18 cellular contexts compared by ENCODE assay signal in genomic region chr12:20474443-20474842, GRCh38.
DNase-seq lines count a peak whose midpoint lies in the region; ATAC-seq and TF ChIP-seq lines count a peak whose summit lies in the region.
"Had no signal": no experiment of that assay in that cellular context is flagged by ENCODE, and none has a peak within 500 bp of the region (broad histone marks: within the 10 kb centered on the region; RNA-seq: fewer than 3 reads in every experiment).

No MANE protein-coding gene starts in this region.

- TF ChIP-seq CTCF in GM23338 (conservative IDR thresholded peaks at IDR 0.05; ENCODE audit: low read depth in 2 of 2) (no peak), astrocyte of the cerebellum (IDR thresholded peaks at IDR 0.05; ENCODE audit: low read depth, low read length, missing control alignments) (no peak), fibroblast of pulmonary artery (IDR thresholded peaks at IDR 0.05; ENCODE audit: low read length, missing control alignments) (no peak), thoracic aorta (IDR thresholded peaks at IDR 0.05) (no peak)

- H3K4me3 ChIP-seq in GM23338 (no peak overlapping the region), astrocyte of the cerebellum (ENCODE audit: low read depth, low read length) (no peak overlapping the region), fibroblast of pulmonary artery (replicated peaks; ENCODE audit: low read depth, low read length) (no peak overlapping the region), thoracic aorta (peak overlapping the region; percentile 58)
- H3K4me3 ChIP-seq: SJSA1 had no signal

- H3K4me3 Mint-ChIP-seq in GM23338 = no peak overlapping the region
- H3K4me3 Mint-ChIP-seq: CD4-positive, alpha-beta T cell had no signal

- H3K4me1 Mint-ChIP-seq in GM23338 = peaks cover 11% of the 10 kb centered on the region

- no peaks in the 10 kb centered on the region for H3K36me3 ChIP-seq in GM23338 (ENCODE audit: insufficient read depth)
- no peaks in the 10 kb centered on the region for H3K36me3 ChIP-seq in thoracic aorta
- H3K36me3 ChIP-seq: BE2C, SJSA1 had no signal

- 0 out of 2 replicates have a peak, but pooled peaks cover 4% of the 10 kb centered on the region for H3K9me2 ChIP-seq in GM23338 (ENCODE audit: insufficient read depth)

- H3K9me3 ChIP-seq in thoracic aorta = no peaks in the 10 kb centered on the region
- H3K9me3 ChIP-seq: BE2C, SJSA1 had no signal

- H3K4me1 ChIP-seq in GM23338 (ENCODE audit: insufficient read depth) = no peaks in the 10 kb centered on the region
- peaks cover 29 to 93% of the 10 kb centered on the region in 2 donors for H3K4me1 ChIP-seq in thoracic aorta (ENCODE audit: control insufficient read depth in 1 of 2, low read depth in 2 of 2)
- H3K4me1 ChIP-seq: BE2C, SJSA1 had no signal

- H2AFZ ChIP-seq in GM23338 = no peak overlapping the region

- H3K27me3 Mint-ChIP-seq in GM23338 (ENCODE audit: insufficient read depth, low read depth, poor library complexity) = no peaks in the 10 kb centered on the region
- H3K27me3 Mint-ChIP-seq: CD4-positive, alpha-beta T cell had no signal

- H3K27me3 ChIP-seq in GM23338 (ENCODE audit: insufficient read depth) (no peaks in the 10 kb centered on the region), thoracic aorta (replicated peaks; ENCODE audit: insufficient read depth) (no peaks in the 10 kb centered on the region)
- H3K27me3 ChIP-seq: BE2C, SJSA1 had no signal

- H4K20me1 ChIP-seq in GM23338 (replicated peaks; ENCODE audit: insufficient read depth) = no peaks in the 10 kb centered on the region

- peaks cover 11% of the 10 kb centered on the region; the same call in 2 of the 3 replicates for H3K36me3 Mint-ChIP-seq in GM23338 (ENCODE audit: low read depth)

- H3F3A ChIP-seq in GM23338 (replicated peaks; ENCODE audit: low read depth) = no peaks in the 10 kb centered on the region

- H3K27ac Mint-ChIP-seq in GM23338 = no peak overlapping the region
- H3K27ac Mint-ChIP-seq: CD4-positive, alpha-beta T cell had no signal

- H3K9me3 Mint-ChIP-seq in GM23338 = peaks cover 7% of the 10 kb centered on the region; the same call in 2 of the 3 replicates
- H3K9me3 Mint-ChIP-seq: CD4-positive, alpha-beta T cell had no signal

- no peaks in the 10 kb centered on the region for H3K79me2 ChIP-seq in GM23338 (replicated peaks; ENCODE audit: insufficient read depth)

- DNase-seq in GM23338 (ENCODE audit: low spot score) (peak; percentile 62), astrocyte of the cerebellum (ENCODE audit: low read depth) (peak; percentile 31), fibroblast of pulmonary artery (ENCODE audit: low read depth) (peak; percentile 45), thoracic aorta (ENCODE audit: low spot score) (no peak), T-helper 9 cell (no peak)
- no peak for DNase-seq in stimulated activated CD8-positive, alpha-beta memory T cell treated with anti-CD3 and anti-CD28 coated beads, Interleukin-4, amount 100 ng/mL, for 48 hours
- DNase-seq: BE2C; Calu3; CD4-positive, alpha-beta T cell; DMS79; GF-D8; GOT3; KBM-7; NCI-H1436 treated with DMSO at 0.1 percent for 48 hours; NCI-H2081; NCI-H510A treated with DMSO at 0.1 percent for 48 hours had no signal

- H3K27ac ChIP-seq in GM23338 (ENCODE audit: low read depth) (no peak overlapping the region), thoracic aorta (peak overlapping the region; percentile 71 to 78)
- H3K27ac ChIP-seq: SJSA1 had no signal

- H3K4me2 ChIP-seq in GM23338 = no peak overlapping the region

- ATAC-seq in GM23338 = no peak
- ATAC-seq in thoracic aorta (ENCODE audit: insufficient number of reproducible peaks, low FRiP score, low read depth) = no peak
- ATAC-seq in GM18907 (IDR thresholded peaks at IDR 0.05; ENCODE audit: unreplicated experiment) = no peak

- in situ Hi-C loops in astrocyte of the cerebellum (cut with HindIII; ENCODE audit: low sequenced_read_pairs) = no loop called here

TF ChIP-seq in GM23338, 12 proteins besides CTCF, POLR2A, EP300 and RAD21:
- TF ChIP-seq, protein P1, sequence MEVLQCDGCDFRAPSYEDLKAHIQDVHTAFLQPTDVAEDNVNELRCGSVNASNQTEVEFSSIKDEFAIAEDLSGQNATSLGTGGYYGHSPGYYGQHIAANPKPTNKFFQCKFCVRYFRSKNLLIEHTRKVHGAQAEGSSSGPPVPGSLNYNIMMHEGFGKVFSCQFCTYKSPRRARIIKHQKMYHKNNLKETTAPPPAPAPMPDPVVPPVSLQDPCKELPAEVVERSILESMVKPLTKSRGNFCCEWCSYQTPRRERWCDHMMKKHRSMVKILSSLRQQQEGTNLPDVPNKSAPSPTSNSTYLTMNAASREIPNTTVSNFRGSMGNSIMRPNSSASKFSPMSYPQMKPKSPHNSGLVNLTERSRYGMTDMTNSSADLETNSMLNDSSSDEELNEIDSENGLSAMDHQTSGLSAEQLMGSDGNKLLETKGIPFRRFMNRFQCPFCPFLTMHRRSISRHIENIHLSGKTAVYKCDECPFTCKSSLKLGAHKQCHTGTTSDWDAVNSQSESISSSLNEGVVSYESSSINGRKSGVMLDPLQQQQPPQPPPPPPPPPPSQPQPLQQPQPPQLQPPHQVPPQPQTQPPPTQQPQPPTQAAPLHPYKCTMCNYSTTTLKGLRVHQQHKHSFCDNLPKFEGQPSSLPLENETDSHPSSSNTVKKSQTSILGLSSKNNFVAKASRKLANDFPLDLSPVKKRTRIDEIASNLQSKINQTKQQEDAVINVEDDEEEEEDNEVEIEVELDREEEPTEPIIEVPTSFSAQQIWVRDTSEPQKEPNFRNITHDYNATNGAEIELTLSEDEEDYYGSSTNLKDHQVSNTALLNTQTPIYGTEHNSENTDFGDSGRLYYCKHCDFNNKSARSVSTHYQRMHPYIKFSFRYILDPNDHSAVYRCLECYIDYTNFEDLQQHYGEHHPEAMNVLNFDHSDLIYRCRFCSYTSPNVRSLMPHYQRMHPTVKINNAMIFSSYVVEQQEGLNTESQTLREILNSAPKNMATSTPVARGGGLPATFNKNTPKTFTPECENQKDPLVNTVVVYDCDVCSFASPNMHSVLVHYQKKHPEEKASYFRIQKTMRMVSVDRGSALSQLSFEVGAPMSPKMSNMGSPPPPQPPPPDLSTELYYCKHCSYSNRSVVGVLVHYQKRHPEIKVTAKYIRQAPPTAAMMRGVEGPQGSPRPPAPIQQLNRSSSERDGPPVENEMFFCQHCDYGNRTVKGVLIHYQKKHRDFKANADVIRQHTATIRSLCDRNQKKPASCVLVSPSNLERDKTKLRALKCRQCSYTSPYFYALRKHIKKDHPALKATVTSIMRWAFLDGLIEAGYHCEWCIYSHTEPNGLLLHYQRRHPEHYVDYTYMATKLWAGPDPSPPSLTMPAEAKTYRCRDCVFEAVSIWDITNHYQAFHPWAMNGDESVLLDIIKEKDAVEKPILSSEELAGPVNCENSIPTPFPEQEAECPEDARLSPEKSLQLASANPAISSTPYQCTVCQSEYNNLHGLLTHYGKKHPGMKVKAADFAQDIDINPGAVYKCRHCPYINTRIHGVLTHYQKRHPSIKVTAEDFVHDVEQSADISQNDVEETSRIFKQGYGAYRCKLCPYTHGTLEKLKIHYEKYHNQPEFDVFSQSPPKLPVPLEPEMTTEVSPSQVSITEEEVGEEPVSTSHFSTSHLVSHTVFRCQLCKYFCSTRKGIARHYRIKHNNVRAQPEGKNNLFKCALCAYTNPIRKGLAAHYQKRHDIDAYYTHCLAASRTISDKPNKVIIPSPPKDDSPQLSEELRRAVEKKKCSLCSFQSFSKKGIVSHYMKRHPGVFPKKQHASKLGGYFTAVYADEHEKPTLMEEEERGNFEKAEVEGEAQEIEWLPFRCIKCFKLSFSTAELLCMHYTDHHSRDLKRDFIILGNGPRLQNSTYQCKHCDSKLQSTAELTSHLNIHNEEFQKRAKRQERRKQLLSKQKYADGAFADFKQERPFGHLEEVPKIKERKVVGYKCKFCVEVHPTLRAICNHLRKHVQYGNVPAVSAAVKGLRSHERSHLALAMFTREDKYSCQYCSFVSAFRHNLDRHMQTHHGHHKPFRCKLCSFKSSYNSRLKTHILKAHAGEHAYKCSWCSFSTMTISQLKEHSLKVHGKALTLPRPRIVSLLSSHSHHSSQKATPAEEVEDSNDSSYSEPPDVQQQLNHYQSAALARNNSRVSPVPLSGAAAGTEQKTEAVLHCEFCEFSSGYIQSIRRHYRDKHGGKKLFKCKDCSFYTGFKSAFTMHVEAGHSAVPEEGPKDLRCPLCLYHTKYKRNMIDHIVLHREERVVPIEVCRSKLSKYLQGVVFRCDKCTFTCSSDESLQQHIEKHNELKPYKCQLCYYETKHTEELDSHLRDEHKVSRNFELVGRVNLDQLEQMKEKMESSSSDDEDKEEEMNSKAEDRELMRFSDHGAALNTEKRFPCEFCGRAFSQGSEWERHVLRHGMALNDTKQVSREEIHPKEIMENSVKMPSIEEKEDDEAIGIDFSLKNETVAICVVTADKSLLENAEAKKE (CRISPR knock-in tag; IDR thresholded peaks at IDR 0.05) = 0 out of 2 replicates have a peak, but pooled peaks have one; percentile 34
- no peak for TF ChIP-seq POLR2AphosphoS5 (IDR thresholded peaks at IDR 0.05; ENCODE audit: low read depth)

Comparison
In these comparisons a context has a peak if more than half of its experiments do, and no peak if none do; other contexts are left out.
1. DNase-seq: peak in GM23338 (single experiment), astrocyte of the cerebellum (single experiment) and fibroblast of pulmonary artery (single experiment); none in thoracic aorta (single experiment), T-helper 9 cell (single experiment) and stimulated activated CD8-positive, alpha-beta memory T cell treated with anti-CD3 and anti-CD28 coated beads, Interleukin-4, amount 100 ng/mL, for 48 hours (single experiment).